ENCODE assay signal across 8 cellular contexts in the genomic region with DNA sequence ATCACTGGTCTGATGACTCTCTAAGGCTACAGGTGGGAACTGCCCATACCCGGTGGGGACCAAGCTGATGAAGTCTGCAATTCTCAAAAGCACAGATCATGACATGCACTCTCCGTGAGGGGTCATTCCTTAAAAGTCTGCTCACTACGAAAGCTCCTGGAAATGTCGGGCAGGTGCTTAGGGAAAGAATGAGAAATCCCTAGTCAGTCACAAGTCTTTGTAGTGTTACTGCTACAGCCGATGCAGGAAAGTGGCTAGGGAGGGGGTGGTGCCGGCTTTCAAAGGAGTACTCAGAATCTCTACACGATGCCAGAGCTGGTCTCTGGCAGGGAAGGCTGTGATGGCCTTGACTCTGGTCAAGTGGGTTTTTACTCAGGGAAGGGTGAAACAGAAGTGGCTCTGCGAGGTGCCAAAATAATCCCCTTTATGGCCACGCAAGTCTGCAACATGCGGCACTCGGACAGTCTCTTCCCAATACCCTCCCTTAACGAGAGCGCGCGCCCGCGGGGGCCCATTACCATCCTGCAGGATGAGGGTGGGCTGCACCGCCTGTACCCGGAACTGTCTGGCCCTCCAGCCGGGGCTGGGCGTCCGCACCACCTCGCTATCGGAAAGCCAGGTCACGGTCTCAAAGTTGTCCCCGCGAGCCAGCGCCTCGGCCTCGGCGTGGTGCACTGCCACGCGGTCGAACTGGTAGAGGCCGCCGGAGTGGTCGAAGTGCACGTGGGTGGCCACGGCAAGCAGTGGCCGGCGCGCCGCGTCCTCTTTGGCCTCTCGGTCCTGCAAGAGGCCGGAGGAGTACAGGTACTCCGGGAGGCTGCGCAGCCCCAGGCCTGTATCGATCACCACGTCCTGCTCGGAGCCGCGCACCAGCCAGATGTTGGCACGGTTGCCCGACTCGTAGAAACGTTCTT. TPM values are rescaled to one million over a fixed set of nuclear protein-coding genes. Genes with fewer than 3 reads are reported as not detected.
DNase-seq lines count a peak whose midpoint lies in the region; ATAC-seq and TF ChIP-seq lines count a peak whose summit lies in the region.

No MANE protein-coding gene starts in this region.

- H3K36me3 ChIP-seq in GM06990 (ENCODE audit: control insufficient read depth, insufficient read depth, low read length): no peaks in the 10 kb centered on the region
- peaks cover 11% of the 10 kb centered on the region for H3K36me3 ChIP-seq in KOPT-K1 (ENCODE audit: insufficient read depth, low read length)

- no peaks in the 10 kb centered on the region for H3K9me3 ChIP-seq in KOPT-K1 (ENCODE audit: insufficient read depth, low read length, poor library complexity, severe bottlenecking)

- peak overlapping the region; percentile 85 for H3K4me3 ChIP-seq in GM06990 (replicated peaks; ENCODE audit: low read depth, low read length)
- peak overlapping the region; percentile 72 for H3K4me3 ChIP-seq in choroid plexus epithelial cell (ENCODE audit: low read depth, low read length)

- H3K27me3 ChIP-seq in GM06990 (replicated peaks; ENCODE audit: control insufficient read depth, insufficient read depth, low read length): no peaks in the 10 kb centered on the region

- DNase-seq in GM06990 (ENCODE audit: extremely low read depth, insufficient read length) (no peak), T1000 (lab: John Stamatoyannopoulos, UW) (peak; percentile 1), choroid plexus epithelial cell (ENCODE audit: low read depth) (peak; percentile 30), left lobe of liver (ENCODE audit: low spot score) (no peak), mesenteric fat pad (ENCODE audit: low spot score) (no peak)
- peak; percentile 18 for DNase-seq in stimulated activated CD4-positive, alpha-beta T cell treated with anti-CD3 and anti-CD28 coated beads, Interleukin-1b, Interleukin-23, amount 100 ng/mL, for 48 hours

- peak overlapping the region; percentile 77 for H3K27ac ChIP-seq in KOPT-K1 (ENCODE audit: low read depth, low read length, poor library complexity, severe bottlenecking)

- TF ChIP-seq CTCF in GM06990 (IDR thresholded peaks at IDR 0.05; ENCODE audit: insufficient read depth, low read length, poor library complexity, severe bottlenecking) (no peak), choroid plexus epithelial cell (conservative IDR thresholded peaks at IDR 0.05; ENCODE audit: low read depth, low read length) (no peak)

- ATAC-seq in GM21717 (IDR thresholded peaks at IDR 0.05; ENCODE audit: unreplicated experiment): peak; percentile 20
- ATAC-seq in left lobe of liver: peak; percentile 61

RNA-seq across cellular contexts. Expression of a gene that starts 1.0 kb away (rescaled TPM):
- 4.4 TPM for total RNA-seq in left lobe of liver
- total RNA-seq in mesenteric fat pad: 3.7 TPM

RNA-seq across cellular contexts. Expression of a gene that starts 1.1 kb away (rescaled TPM):
- total RNA-seq in left lobe of liver: 2.2 TPM
- total RNA-seq in mesenteric fat pad: 1.7 TPM

RNA-seq across cellular contexts. Expression of a gene that starts 55.8 kb away (rescaled TPM):
- total RNA-seq in left lobe of liver (12.6 TPM), mesenteric fat pad (20.1 TPM)

Comparison
In these comparisons a context has a peak if more than half of its experiments do, and no peak if none do; other contexts are left out.
1. DNase-seq: peak in T1000 (single experiment), choroid plexus epithelial cell (single experiment) and stimulated activated CD4-positive, alpha-beta T cell treated with anti-CD3 and anti-CD28 coated beads, Interleukin-1b, Interleukin-23, amount 100 ng/mL, for 48 hours (single experiment); none in GM06990 (single experiment), left lobe of liver (single experiment) and mesenteric fat pad (single experiment).